ENCODE assay signal across 8 cellular contexts in the genomic region with DNA sequence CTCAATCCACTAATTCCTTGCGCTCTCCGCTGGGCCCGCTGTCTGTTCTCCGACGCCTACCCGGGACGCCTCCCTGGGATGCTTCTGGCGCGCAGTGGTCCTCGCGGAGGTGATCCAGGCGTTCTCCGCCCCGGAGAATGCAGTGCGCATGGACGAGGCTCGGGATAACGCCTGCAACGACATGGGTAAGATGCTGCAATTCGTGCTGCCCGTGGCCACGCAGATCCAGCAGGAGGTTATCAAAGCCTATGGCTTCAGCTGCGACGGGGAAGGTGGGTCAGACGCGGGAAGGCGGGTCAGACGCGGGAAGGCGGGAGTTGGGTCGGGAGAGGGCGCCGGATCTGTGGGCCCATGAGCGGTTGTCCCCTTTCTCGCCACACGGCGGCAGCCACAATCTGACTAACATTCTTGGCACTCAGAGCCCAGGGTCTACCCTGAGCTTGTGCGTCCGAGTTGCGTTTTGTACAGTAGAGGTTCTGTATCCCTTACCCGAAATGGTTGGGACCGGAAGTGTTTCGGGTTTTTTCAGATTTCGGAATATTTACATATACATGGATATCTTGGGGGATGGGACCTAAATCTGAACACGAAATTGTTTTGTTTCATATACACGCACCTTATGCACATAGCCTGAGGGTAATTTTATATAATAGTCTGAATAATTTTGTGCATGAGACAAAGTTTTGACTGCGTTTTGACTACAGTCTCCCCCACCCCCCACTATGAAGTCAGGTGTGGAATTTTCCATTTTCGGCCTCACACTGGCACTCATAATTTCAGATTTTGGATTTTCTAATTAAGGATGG. TPM values are rescaled to one million over a fixed set of nuclear protein-coding genes. Genes with fewer than 3 reads are reported as not detected.
DNase-seq lines count a peak whose midpoint lies in the region; ATAC-seq, FAIRE-seq and TF ChIP-seq lines count a peak whose summit lies in the region.

No MANE protein-coding gene starts in this region.

- FAIRE-seq in kidney (lab: Jason Lieb, UNC): no peak

- DNase-seq in AG08395 (ENCODE audit: low spot score): peak; percentile 93
- DNase-seq in NCI-H345 (lab: John Stamatoyannopoulos, UW): peak; percentile 96
- DNase-seq in cerebellar nuclear complex (lab: John Stamatoyannopoulos, UW): peak; percentile 41 to 80
- DNase-seq in kidney: peak; percentile 97
- DNase-seq in stimulated activated CD4-positive, alpha-beta T cell treated with anti-CD3 and anti-CD28 coated beads, Interleukin-12 subunit alpha, Interleukin-12 subunit beta, amount 100 ng/mL, for 48 hours (ENCODE audit: low read depth in 2 of 3, low spot score in 1 of 3): peak; percentile 82 to 86 (median 85)

- H3K4me1 ChIP-seq in kidney (ENCODE audit: control insufficient read depth in 1 of 2, insufficient read depth in 1 of 2, low read depth in 1 of 2, low read length in 2 of 2): peaks cover 23 to 25% of the 10 kb centered on the region in 2 donors

- TF ChIP-seq CTCF in kidney (IDR thresholded peaks at IDR 0.05; ENCODE audit: borderline replicate concordance, extremely low read depth, insufficient read depth): peak; percentile 96

- intact Hi-C loops in kidney (cut with DNase I): loop anchor here (10.0 kb wide), 1 partner anchor 150 kb away; a partner anchor contains a TSS

- peak overlapping the region; percentile 93 to 95 for H3K9ac ChIP-seq in kidney (ENCODE audit: low read length in 2 of 2)

- peaks cover 0 to 4% of the 10 kb centered on the region in 2 donors for H3K36me3 ChIP-seq in kidney (ENCODE audit: control insufficient read depth in 1 of 2, insufficient read depth in 2 of 2, low read length in 2 of 2)

- ATAC-seq in GM18873 (IDR thresholded peaks at IDR 0.05; ENCODE audit: low FRiP score, unreplicated experiment) (peak; percentile 25), HG03280 (IDR thresholded peaks at IDR 0.05; ENCODE audit: unreplicated experiment) (peak; percentile 42)
- peak; percentile 47 to 54 for ATAC-seq in activated CD4-positive, CD25-positive, alpha-beta regulatory T cell treated with anti-CD3 and anti-CD28 coated beads, Interleukin-2, amount 50 U/mL, for 24 hours

- no peaks in the 10 kb centered on the region for H3K9me3 ChIP-seq in kidney (ENCODE audit: control insufficient read depth in 1 of 2, low read length in 2 of 2)

- peak overlapping the region; percentile 96 to 97 for H3K27ac ChIP-seq in kidney (ENCODE audit: low read depth in 2 of 2, low read length in 2 of 2)

- peak overlapping the region; percentile 84 to 89 for H3K4me3 ChIP-seq in kidney (ENCODE audit: low read length in 2 of 2)

RNA-seq across cellular contexts. Expression of a gene that starts 0.8 kb away (rescaled TPM):
- total RNA-seq in kidney: 175 TPM
- 336 TPM for polyA plus RNA-seq in kidney (ENCODE audit: insufficient read depth, low read depth, low replicate concordance)

RNA-seq across cellular contexts. Expression of a gene that starts 1.0 kb away (rescaled TPM):
- total RNA-seq in kidney: not detected
- polyA plus RNA-seq in kidney (ENCODE audit: insufficient read depth, low read depth, low replicate concordance): not detected

RNA-seq across cellular contexts. Expression of a gene that starts 6.6 kb away (rescaled TPM):
- total RNA-seq in kidney: 70.8 TPM
- polyA plus RNA-seq in kidney (ENCODE audit: insufficient read depth, low read depth, low replicate concordance): 38.0 TPM

RNA-seq across cellular contexts. Expression of a gene that starts 16.8 kb away (rescaled TPM):
- 119 TPM for total RNA-seq in kidney
- 34.2 TPM for polyA plus RNA-seq in kidney (ENCODE audit: insufficient read depth, low read depth, low replicate concordance)

RNA-seq across cellular contexts. Expression of a gene that starts 25.9 kb away (rescaled TPM):
- total RNA-seq in kidney: 141 TPM
- polyA plus RNA-seq in kidney (ENCODE audit: insufficient read depth, low read depth, low replicate concordance): 222 TPM

Comparison
In these comparisons a context has a peak if more than half of its experiments do, and no peak if none do; other contexts are left out.
1. Peak in every context shown above with its lines: DNase-seq, ATAC-seq, H3K4me3 ChIP-seq and H3K27ac ChIP-seq.